Comparison of ENCODE assay signal across 19 cellular contexts in the genomic region with DNA sequence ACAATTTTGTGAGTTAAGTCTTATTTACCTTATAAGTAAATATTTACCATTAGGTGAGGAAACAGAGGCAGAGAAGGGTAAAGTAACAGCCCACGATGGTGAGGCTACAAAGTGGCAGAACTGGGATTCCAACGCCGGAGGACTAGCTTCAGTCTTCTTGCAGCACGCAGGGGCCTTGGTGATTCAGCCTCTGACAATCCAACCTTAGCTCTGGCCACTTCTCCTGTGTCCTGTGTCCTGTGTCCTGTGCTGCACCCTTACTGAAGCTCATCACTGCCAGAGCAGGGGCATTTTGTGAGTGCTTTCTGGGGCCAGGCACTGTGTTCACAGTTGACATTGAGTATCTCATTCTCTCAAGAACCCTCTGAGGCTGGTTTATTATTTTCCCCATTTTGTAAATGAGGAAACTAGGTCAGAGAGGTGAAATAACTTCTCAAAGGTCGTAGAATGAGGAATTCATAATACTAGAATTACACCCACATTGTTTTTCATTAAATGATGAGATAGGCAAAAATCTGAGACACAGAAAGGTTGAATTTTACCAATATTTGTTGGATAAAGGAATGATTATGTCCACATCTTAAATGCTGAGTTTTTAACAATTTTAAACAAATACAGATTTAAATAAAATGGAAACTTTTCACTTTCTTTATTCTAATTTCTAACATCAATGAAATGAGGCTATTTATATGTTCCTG.
"Had no signal": no experiment of that assay in that cellular context is flagged by ENCODE, and none has a peak within 500 bp of the region (broad histone marks: within the 10 kb centered on the region; RNA-seq: fewer than 3 reads in every experiment).

No MANE protein-coding gene starts in this region.

- H3K27ac Mint-ChIP-seq: dendritic cell treated with granulocyte-macrophage colony-stimulating factor and Interleukin-4, amounts not matched to agents 40 ng/mL and 50 ng/mL, for 4 days; effector memory CD8-positive, alpha-beta T cell; immature natural killer cell; natural killer cell; progenitor cell of endocrine pancreas; stimulated activated naive CD8-positive, alpha-beta T cell treated with anti-CD3 and anti-CD28 coated beads, Interleukin-15, Interleukin-2, amounts not matched to agents 100 ng/mL and 50 ng/mL, for 24 hours had no signal

- H3K4me3 ChIP-seq: esophagus squamous epithelium, mucosa of descending colon, pancreas, smooth muscle cell, tibial nerve, upper lobe of right lung, vagina had no signal

- DNase-seq: effector memory CD8-positive, alpha-beta T cell; esophagus squamous epithelium; foreskin fibroblast; immature natural killer cell; kidney glomerular epithelial cell; mucosa of descending colon; natural killer cell; right cardiac atrium; stimulated activated CD4-positive, alpha-beta T cell treated with anti-CD3 and anti-CD28 coated beads, Interleukin-2, amount 100 ng/mL, for 48 hours; upper lobe of right lung had no signal

- ATAC-seq: effector memory CD8-positive, alpha-beta T cell; mucosa of descending colon; natural killer cell; pancreas; right cardiac atrium; upper lobe of right lung had no signal

- H3K27ac ChIP-seq: epithelial cell of prostate, esophagus squamous epithelium, pancreas, tibial nerve, upper lobe of right lung, vagina had no signal

- H3K27me3 Mint-ChIP-seq: dendritic cell treated with granulocyte-macrophage colony-stimulating factor and Interleukin-4, amounts not matched to agents 40 ng/mL and 50 ng/mL, for 4 days; effector memory CD8-positive, alpha-beta T cell; progenitor cell of endocrine pancreas; stimulated activated naive CD8-positive, alpha-beta T cell treated with anti-CD3 and anti-CD28 coated beads, Interleukin-15, Interleukin-2, amounts not matched to agents 100 ng/mL and 50 ng/mL, for 24 hours had no signal

- H3K9me3 ChIP-seq: esophagus squamous epithelium, mucosa of descending colon, pancreas, tibial nerve, upper lobe of right lung, vagina had no signal

- H3K9me3 Mint-ChIP-seq: dendritic cell treated with granulocyte-macrophage colony-stimulating factor and Interleukin-4, amounts not matched to agents 40 ng/mL and 50 ng/mL, for 4 days; effector memory CD8-positive, alpha-beta T cell; immature natural killer cell; natural killer cell; neural crest cell; stimulated activated naive CD8-positive, alpha-beta T cell treated with anti-CD3 and anti-CD28 coated beads, Interleukin-15, Interleukin-2, amounts not matched to agents 100 ng/mL and 50 ng/mL, for 24 hours had no signal

- H3K4me3 Mint-ChIP-seq: dendritic cell treated with granulocyte-macrophage colony-stimulating factor and Interleukin-4, amounts not matched to agents 40 ng/mL and 50 ng/mL, for 4 days; effector memory CD8-positive, alpha-beta T cell; immature natural killer cell; natural killer cell; neural crest cell; stimulated activated naive CD8-positive, alpha-beta T cell treated with anti-CD3 and anti-CD28 coated beads, Interleukin-15, Interleukin-2, amounts not matched to agents 100 ng/mL and 50 ng/mL, for 24 hours had no signal

- H3K27me3 ChIP-seq: esophagus squamous epithelium, pancreas, tibial nerve, upper lobe of right lung, vagina had no signal

- H3K4me2 ChIP-seq: smooth muscle cell had no signal

- H3K36me3 ChIP-seq: tibial nerve had no signal

- H3K36me3 Mint-ChIP-seq: natural killer cell had no signal

- H3K4me1 ChIP-seq: esophagus squamous epithelium, pancreas, upper lobe of right lung, vagina had no signal
